ENCODE assay signal across 12 cellular contexts in the genomic region with DNA sequence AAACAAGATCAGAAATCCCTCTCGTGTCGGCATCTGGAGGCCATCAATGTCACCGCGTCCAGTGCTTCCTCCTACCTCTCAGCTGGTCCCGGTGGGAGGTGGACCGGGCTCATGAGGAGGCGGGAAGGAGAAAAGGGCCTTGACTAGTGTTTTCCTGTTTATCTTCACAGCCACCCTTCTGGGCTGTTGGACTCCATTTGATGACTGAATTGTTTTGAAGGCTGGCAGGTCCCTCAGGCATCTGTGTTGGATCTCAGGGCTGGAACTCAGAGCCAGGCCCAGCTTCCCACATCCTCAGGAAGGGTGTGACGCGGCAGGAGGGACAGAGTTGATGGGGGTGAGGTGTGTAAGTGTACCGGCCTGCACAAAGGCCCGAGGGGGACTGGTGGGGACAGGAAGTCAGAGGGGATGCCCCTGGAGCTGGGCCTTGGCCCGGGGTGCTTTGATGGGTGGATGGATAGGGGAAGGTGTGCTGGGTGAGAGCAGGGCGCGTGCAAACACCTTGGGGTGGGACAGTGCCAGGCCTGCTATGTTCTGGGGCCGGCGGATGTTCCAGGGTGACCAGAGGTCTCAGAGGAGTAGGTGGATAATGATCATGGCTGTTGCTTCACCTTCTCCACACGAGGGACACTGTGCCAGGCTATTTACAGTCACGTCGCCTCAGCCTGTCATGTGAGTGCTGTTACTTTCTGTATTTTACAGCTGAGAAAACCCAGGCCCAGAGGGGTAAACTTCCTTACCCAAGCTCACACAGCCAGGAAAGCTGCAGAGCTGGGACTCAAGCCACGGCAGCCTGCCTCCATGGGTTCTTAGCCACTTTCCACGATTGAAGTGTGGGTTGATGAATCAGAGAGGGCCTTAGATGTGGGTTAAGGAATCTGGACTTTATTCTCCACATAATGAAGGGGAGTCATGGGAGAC. TPM values are rescaled to one million over a fixed set of nuclear protein-coding genes. Genes with fewer than 3 reads are reported as not detected.
DNase-seq lines count a peak whose midpoint lies in the region; ATAC-seq and TF ChIP-seq lines count a peak whose summit lies in the region.
"Had no signal": no experiment of that assay in that cellular context is flagged by ENCODE, and none has a peak within 500 bp of the region (broad histone marks: within the 10 kb centered on the region; RNA-seq: fewer than 3 reads in every experiment).

No MANE protein-coding gene starts in this region.

- peaks cover 6% of the 10 kb centered on the region for H3K4me1 Mint-ChIP-seq in activated CD4-positive, alpha-beta T cell treated with anti-CD3 and anti-CD28 coated beads, Interleukin-2, amount 10 ng/mL, durations not matched to agents 24 days and 14 days
- peaks cover 3 to 4% of the 10 kb centered on the region in 2 donors for H3K4me1 Mint-ChIP-seq in stimulated activated naive B cell treated with anti-CD40 and anti-IgM and Interleukin-4, amounts not matched to agents 10 μg/mL and 1 μg/mL and 100 μg/mL, for 72 hours

- no peaks in the 10 kb centered on the region for H3K4me1 ChIP-seq in right lobe of liver
- H3K4me1 ChIP-seq in stomach smooth muscle (ENCODE audit: control insufficient read depth, insufficient read depth, low read length) = peaks cover 50% of the 10 kb centered on the region

- no peak overlapping the region for H3K4me3 ChIP-seq in astrocyte of the spinal cord (ENCODE audit: low read depth, low read length)
- H3K4me3 ChIP-seq in right lobe of liver = no peak overlapping the region
- peak overlapping the region in 1 of 2 donors; percentile 40 for H3K4me3 ChIP-seq in stomach smooth muscle (ENCODE audit: low read length in 2 of 2)
- H3K4me3 ChIP-seq: A549, ovary had no signal

- TF ChIP-seq CTCF in astrocyte of the spinal cord (IDR thresholded peaks at IDR 0.05; ENCODE audit: low read depth, low read length) = no peak
- no peak for TF ChIP-seq CTCF in right lobe of liver (IDR thresholded peaks at IDR 0.05)

- H3K27me3 Mint-ChIP-seq in activated CD4-positive, alpha-beta T cell treated with anti-CD3 and anti-CD28 coated beads, Interleukin-2, amount 10 ng/mL, durations not matched to agents 24 days and 14 days = no peaks in the 10 kb centered on the region
- no peaks in the 10 kb centered on the region for H3K27me3 Mint-ChIP-seq in stimulated activated naive B cell treated with anti-CD40 and anti-IgM and Interleukin-4, amounts not matched to agents 10 μg/mL and 1 μg/mL and 100 μg/mL, for 72 hours
- H3K27me3 Mint-ChIP-seq: dendritic cell treated with granulocyte-macrophage colony-stimulating factor and Interleukin-4, amounts not matched to agents 40 ng/mL and 50 ng/mL, for 4 days had no signal

- intact Hi-C loops in activated CD4-positive, alpha-beta T cell treated with anti-CD3 and anti-CD28 coated beads, Interleukin-2, amount 10 ng/mL, durations not matched to agents 24 days and 14 days (cut with micrococcal nuclease) = no loop called here
- intact Hi-C loops in right lobe of liver (cut with DNase I) = no loop called here

- H3K27ac Mint-ChIP-seq in activated CD4-positive, alpha-beta T cell treated with anti-CD3 and anti-CD28 coated beads, Interleukin-2, amount 10 ng/mL, durations not matched to agents 24 days and 14 days = peak overlapping the region; percentile 57
- H3K27ac Mint-ChIP-seq in stimulated activated naive B cell treated with anti-CD40 and anti-IgM and Interleukin-4, amounts not matched to agents 10 μg/mL and 1 μg/mL and 100 μg/mL, for 72 hours = no peak overlapping the region
- H3K27ac Mint-ChIP-seq: dendritic cell treated with granulocyte-macrophage colony-stimulating factor and Interleukin-4, amounts not matched to agents 40 ng/mL and 50 ng/mL, for 4 days had no signal

- no peak for DNase-seq in activated CD4-positive, alpha-beta T cell treated with anti-CD3 and anti-CD28 coated beads, Interleukin-2, amount 10 ng/mL, durations not matched to agents 24 days and 14 days
- no peak for DNase-seq in activated CD4-positive, alpha-beta T cell treated with anti-CD3 and anti-CD28 coated beads, Interleukin-2, amount 50 U/mL, for 1 hour
- DNase-seq in astrocyte of the spinal cord (ENCODE audit: low read depth, low spot score) (peak; percentile 58), right lobe of liver (no peak)
- DNase-seq in stimulated activated naive B cell treated with anti-CD40 and anti-IgM and Interleukin-4, amounts not matched to agents 10 μg/mL and 1 μg/mL and 100 μg/mL, for 72 hours = no peak
- DNase-seq: GF-D8, ovary had no signal

- ATAC-seq in right lobe of liver = peak; percentile 8 to 26 (median 16)
- no peak for ATAC-seq in HG03432 (IDR thresholded peaks at IDR 0.05; ENCODE audit: unreplicated experiment)
- ATAC-seq in HG03439 (IDR thresholded peaks at IDR 0.05; ENCODE audit: unreplicated experiment) = no peak
- no peak for ATAC-seq in stimulated activated naive B cell treated with anti-CD40 and anti-IgM and Interleukin-4, amounts not matched to agents 10 μg/mL and 1 μg/mL and 100 μg/mL, for 72 hours (replicated peaks)
- ATAC-seq: A549 had no signal

- H3K9ac ChIP-seq in stomach smooth muscle (ENCODE audit: low read length in 2 of 2) = peak overlapping the region in 1 of 2 donors; percentile 36

- H3K4me3 Mint-ChIP-seq in activated CD4-positive, alpha-beta T cell treated with anti-CD3 and anti-CD28 coated beads, Interleukin-2, amount 10 ng/mL, durations not matched to agents 24 days and 14 days = no peak overlapping the region
- no peak overlapping the region for H3K4me3 Mint-ChIP-seq in stimulated activated naive B cell treated with anti-CD40 and anti-IgM and Interleukin-4, amounts not matched to agents 10 μg/mL and 1 μg/mL and 100 μg/mL, for 72 hours
- H3K4me3 Mint-ChIP-seq: dendritic cell treated with granulocyte-macrophage colony-stimulating factor and Interleukin-4, amounts not matched to agents 40 ng/mL and 50 ng/mL, for 4 days had no signal

- in situ Hi-C loops in astrocyte of the spinal cord (cut with HindIII; ENCODE audit: low sequenced_read_pairs) = no loop called here

- H3K27me3 ChIP-seq in right lobe of liver (no peaks in the 10 kb centered on the region), stomach smooth muscle (ENCODE audit: control insufficient read depth in 1 of 2, insufficient read depth in 2 of 2, low read length in 2 of 2) (no peaks in the 10 kb centered on the region)
- H3K27me3 ChIP-seq: ovary had no signal

- H3K36me3 ChIP-seq in right lobe of liver (no peaks in the 10 kb centered on the region), stomach smooth muscle (ENCODE audit: control insufficient read depth in 2 of 2, insufficient read depth in 2 of 2, low read length in 2 of 2) (peaks cover 0 to 2% of the 10 kb centered on the region in 2 donors)
- H3K36me3 ChIP-seq: ovary had no signal

- H3K9me3 ChIP-seq in right lobe of liver (no peaks in the 10 kb centered on the region), stomach smooth muscle (ENCODE audit: control insufficient read depth in 2 of 2, low read length in 2 of 2) (no peaks in the 10 kb centered on the region)
- H3K9me3 ChIP-seq: A549, ovary had no signal

- TF ChIP-seq POLR2A in right lobe of liver (IDR thresholded peaks at IDR 0.05) = no peak

- H3K27ac ChIP-seq in right lobe of liver (no peak overlapping the region), stomach smooth muscle (ENCODE audit: low read length) (peak overlapping the region; percentile 94)
- H3K27ac ChIP-seq: A549, ovary had no signal

- H3K9me3 Mint-ChIP-seq in activated CD4-positive, alpha-beta T cell treated with anti-CD3 and anti-CD28 coated beads, Interleukin-2, amount 10 ng/mL, durations not matched to agents 24 days and 14 days = no peaks in the 10 kb centered on the region
- H3K9me3 Mint-ChIP-seq in stimulated activated naive B cell treated with anti-CD40 and anti-IgM and Interleukin-4, amounts not matched to agents 10 μg/mL and 1 μg/mL and 100 μg/mL, for 72 hours = no peaks in the 10 kb centered on the region
- H3K9me3 Mint-ChIP-seq: dendritic cell treated with granulocyte-macrophage colony-stimulating factor and Interleukin-4, amounts not matched to agents 40 ng/mL and 50 ng/mL, for 4 days had no signal

- H3K36me3 Mint-ChIP-seq in activated CD4-positive, alpha-beta T cell treated with anti-CD3 and anti-CD28 coated beads, Interleukin-2, amount 10 ng/mL, durations not matched to agents 24 days and 14 days (ENCODE audit: low read depth) = peaks cover 3% of the 10 kb centered on the region
- peaks cover 14 to 23% of the 10 kb centered on the region in 2 donors for H3K36me3 Mint-ChIP-seq in stimulated activated naive B cell treated with anti-CD40 and anti-IgM and Interleukin-4, amounts not matched to agents 10 μg/mL and 1 μg/mL and 100 μg/mL, for 72 hours

- WGBS in right lobe of liver (ENCODE audit: insufficient coverage, low coverage, low lambda C conversion rate, missing lambda C conversion rate) = 68% methylated on average over 6 of the region's 21 CpGs

RNA-seq across cellular contexts. Expression of a gene that starts 17.9 kb away (rescaled TPM):
- 95.6 and 102 TPM in 2 replicates for total RNA-seq in activated CD4-positive, alpha-beta T cell treated with anti-CD3 and anti-CD28 coated beads, Interleukin-2, amount 10 ng/mL, durations not matched to agents 24 days and 14 days
- 10 to 100 TPM; 21.0 to 40.8 (median 28.3) TPM for total RNA-seq in right lobe of liver

Comparison
In these comparisons a context has a peak if more than half of its experiments do, and no peak if none do; other contexts are left out.
1. ATAC-seq: peak in right lobe of liver (4 of 4); none in HG03432 (single experiment), HG03439 (single experiment) and stimulated activated naive B cell treated with anti-CD40 and anti-IgM and Interleukin-4, amounts not matched to agents 10 μg/mL and 1 μg/mL and 100 μg/mL, for 72 hours (0 of 2).